ENCODE assay signal across 9 cellular contexts in the genomic region with DNA sequence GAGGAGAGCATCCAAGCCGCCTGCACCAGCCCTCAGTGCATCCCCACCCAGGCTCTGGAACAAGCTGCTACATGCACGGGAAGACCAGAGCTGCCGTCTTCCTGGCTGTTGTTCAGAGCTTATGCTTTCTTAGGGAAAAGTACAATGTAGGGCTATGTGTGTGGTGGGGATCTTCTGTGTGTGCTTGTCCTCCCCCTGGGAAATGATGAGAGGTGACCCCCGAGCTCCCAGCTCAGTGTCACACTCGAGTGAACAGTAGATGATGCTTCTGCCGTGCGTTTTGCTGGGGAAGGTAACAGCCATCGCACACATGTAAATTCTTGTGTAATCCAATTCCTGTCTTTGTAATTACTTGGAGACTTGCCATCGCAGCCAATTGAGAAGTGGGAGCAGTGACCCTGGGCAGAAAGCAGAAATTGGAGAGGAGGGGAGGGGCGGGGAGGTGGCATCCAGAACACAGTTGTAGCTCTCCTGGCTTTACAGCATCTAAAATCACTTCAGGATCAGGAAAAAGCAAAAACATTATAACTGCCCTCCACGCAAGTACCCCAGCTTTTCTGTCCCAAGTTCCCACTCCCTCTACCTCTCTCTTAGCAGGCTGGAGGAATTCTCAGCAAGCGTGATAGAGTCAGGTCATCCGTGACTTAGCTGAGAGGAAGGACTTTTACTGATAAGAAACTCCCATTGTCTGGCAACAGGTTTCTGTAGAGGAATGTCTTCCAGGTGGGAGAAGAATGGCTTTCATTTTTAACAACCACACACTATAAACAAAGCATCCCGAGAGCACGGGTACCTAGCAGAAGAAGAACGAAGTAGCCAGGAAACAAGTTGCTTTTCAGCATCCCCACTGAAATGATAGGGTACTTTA.
DNase-seq lines count a peak whose midpoint lies in the region; ATAC-seq and TF ChIP-seq lines count a peak whose summit lies in the region.
"Had no signal": no experiment of that assay in that cellular context is flagged by ENCODE, and none has a peak within 500 bp of the region (broad histone marks: within the 10 kb centered on the region; RNA-seq: fewer than 3 reads in every experiment).

No MANE protein-coding gene starts in this region.

- H3K9me3 ChIP-seq in Panc1 (ENCODE audit: control insufficient read depth, insufficient read depth, low read depth, low read length) (no peaks in the 10 kb centered on the region), upper lobe of right lung (no peaks in the 10 kb centered on the region)

- BruUV-seq in Panc1 (replicated peaks; lab: Mats Ljungman, UMichigan): TSS peak; percentile 17

- POLR2A ChIA-PET in Panc1 (lab: Charles Lee): interaction anchor here (0.5 kb wide), 1 partner anchor 262 kb away, joined by 3 read pairs; no protein-coding TSS in a partner anchor

- TF ChIP-seq CTCF in Panc1 (IDR thresholded peaks at IDR 0.05): no peak; the same call in 1 of the 2 replicates
- TF ChIP-seq CTCF in fibroblast of villous mesenchyme (IDR thresholded peaks at IDR 0.05; ENCODE audit: insufficient read depth, low read depth, low read length): no peak
- no peak for TF ChIP-seq CTCF in upper lobe of right lung (IDR thresholded peaks at IDR 0.05)
- TF ChIP-seq CTCF in GM20000 (IDR thresholded peaks at IDR 0.05; ENCODE audit: extremely low read depth, missing control alignments): no peak

- H3K27me3 ChIP-seq in Panc1 (ENCODE audit: control insufficient read depth, insufficient read depth, low read length) (no peaks in the 10 kb centered on the region), upper lobe of right lung (no peaks in the 10 kb centered on the region)

- peak; percentile 9 for DNase-seq in SHP77 treated with DMSO at 0.1 percent for 48 hours (lab: John Stamatoyannopoulos, UW)
- DNase-seq in SHP77 (lab: John Stamatoyannopoulos, UW): no peak
- no peak for DNase-seq in Panc1 (ENCODE audit: low read depth, low spot score)
- DNase-seq in fibroblast of villous mesenchyme (ENCODE audit: low read depth): peak; percentile 40
- no peak for DNase-seq in upper lobe of right lung
- DNase-seq in GM20000 (ENCODE audit: low spot score): no peak
- DNase-seq: PC-3 had no signal

- H3K36me3 ChIP-seq in Panc1 (ENCODE audit: control insufficient read depth, insufficient read depth, low read length) (no peaks in the 10 kb centered on the region), upper lobe of right lung (no peaks in the 10 kb centered on the region)

- ATAC-seq in Panc1 (no peak), upper lobe of right lung (peak; percentile 53), GM21528 (IDR thresholded peaks at IDR 0.05; ENCODE audit: low FRiP score, unreplicated experiment) (no peak), GM18858 (IDR thresholded peaks at IDR 0.05; ENCODE audit: unreplicated experiment) (no peak)
- ATAC-seq: PC-3 had no signal

- CTCF ChIA-PET in Panc1 (lab: Charles Lee): no interaction called here

- in situ Hi-C loops in Panc1 (cut with HindIII; ENCODE audit: low pct_unique_long_range_greater_than_20kb, low sequenced_read_pairs): no loop called here

- peaks cover 52% of the 10 kb centered on the region for H3K4me1 ChIP-seq in Panc1 (ENCODE audit: control insufficient read depth, insufficient read depth, low read length)
- peaks cover 43% of the 10 kb centered on the region for H3K4me1 ChIP-seq in upper lobe of right lung

- intact Hi-C loops in Panc1 (cut with micrococcal nuclease; ENCODE audit: unreplicated experiment): no loop called here
- intact Hi-C loops in upper lobe of right lung (cut with DNase I): no loop called here

- H3K27ac ChIP-seq in Panc1 (ENCODE audit: low read length) (peak overlapping the region; percentile 54), upper lobe of right lung (no peak overlapping the region)

- no peak overlapping the region for H3K4me3 ChIP-seq in Panc1 (ENCODE audit: low read depth in 2 of 2, low read length in 2 of 2)
- no peak overlapping the region for H3K4me3 ChIP-seq in fibroblast of villous mesenchyme (ENCODE audit: low read depth, low read length)
- no peak overlapping the region for H3K4me3 ChIP-seq in upper lobe of right lung

Comparison
In these comparisons a context has a peak if more than half of its experiments do, and no peak if none do; other contexts are left out.
1. DNase-seq: peak in SHP77 treated with DMSO at 0.1 percent for 48 hours (single experiment) and fibroblast of villous mesenchyme (single experiment); none in SHP77 (0 of 2), Panc1 (single experiment), upper lobe of right lung (single experiment) and GM20000 (single experiment).